Comparison of ENCODE assay signal across 13 cellular contexts in the genomic region with DNA sequence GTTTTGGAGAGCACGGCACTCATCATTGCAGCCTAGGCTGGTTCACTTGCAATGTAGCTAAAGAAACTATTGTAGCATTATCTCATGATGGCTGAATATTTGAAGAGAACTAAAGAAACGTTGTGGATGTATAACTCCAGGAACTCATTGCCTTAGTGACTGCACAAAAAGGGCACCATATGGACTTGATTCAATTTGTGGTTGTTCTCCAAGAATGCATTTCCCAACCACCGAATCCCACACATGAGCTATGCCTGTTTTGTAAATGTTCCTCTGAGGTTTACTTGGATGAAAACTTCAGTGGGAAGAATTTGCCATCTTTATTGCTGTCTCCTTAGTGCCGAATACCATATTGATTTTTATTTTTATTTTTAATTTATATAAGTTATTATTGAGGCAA. TPM values are rescaled to one million over a fixed set of nuclear protein-coding genes. Genes with fewer than 3 reads are reported as not detected.
"Had no signal": no experiment of that assay in that cellular context is flagged by ENCODE, and none has a peak within 500 bp of the region (broad histone marks: within the 10 kb centered on the region; RNA-seq: fewer than 3 reads in every experiment).

No MANE protein-coding gene starts in this region.

- H3K36me3 ChIP-seq: cardiac muscle cell, neutrophil, right atrium auricular region, transverse colon had no signal

- H3K4me1 Mint-ChIP-seq: naive thymus-derived CD8-positive, alpha-beta T cell; stimulated activated naive B cell treated with anti-CD40 and anti-IgM and Interleukin-4, amounts not matched to agents 10 μg/mL and 1 μg/mL and 100 μg/mL, for 72 hours had no signal

- H3K27me3 Mint-ChIP-seq: stimulated activated naive B cell treated with anti-CD40 and anti-IgM and Interleukin-4, amounts not matched to agents 10 μg/mL and 1 μg/mL and 100 μg/mL, for 72 hours had no signal

- H3K4me1 ChIP-seq: right atrium auricular region, transverse colon had no signal

- H3K27ac Mint-ChIP-seq: activated naive CD4-positive, alpha-beta T cell treated with anti-CD3 and anti-CD28 coated beads, Interleukin-2, amount 50 U/mL, for 72 hours; naive thymus-derived CD8-positive, alpha-beta T cell; stimulated activated naive B cell treated with anti-CD40 and anti-IgM and Interleukin-4, amounts not matched to agents 10 μg/mL and 1 μg/mL and 100 μg/mL, for 72 hours; T-helper 2 cell treated with Interferon-gamma antibody and Interleukin-4, amounts not matched to agents 5 μg/mL and 100 μg/mL, for 36 hours had no signal

- H3K27ac ChIP-seq: cardiac muscle cell, neutrophil, right atrium auricular region, transverse colon had no signal

- H3K27me3 ChIP-seq: cardiac muscle cell, neutrophil, right atrium auricular region, transverse colon had no signal

- ATAC-seq: activated naive CD4-positive, alpha-beta T cell treated with anti-CD3 and anti-CD28 coated beads, Interleukin-2, amount 50 U/mL, for 72 hours; naive thymus-derived CD8-positive, alpha-beta T cell; stimulated activated naive B cell treated with anti-CD40 and anti-IgM and Interleukin-4, amounts not matched to agents 10 μg/mL and 1 μg/mL and 100 μg/mL, for 72 hours had no signal

- H3K9me3 Mint-ChIP-seq: T-helper 2 cell treated with Interferon-gamma antibody and Interleukin-4, amounts not matched to agents 5 μg/mL and 100 μg/mL, for 36 hours had no signal

- H3K36me3 Mint-ChIP-seq: activated naive CD4-positive, alpha-beta T cell treated with anti-CD3 and anti-CD28 coated beads, Interleukin-2, amount 50 U/mL, for 72 hours; stimulated activated naive B cell treated with anti-CD40 and anti-IgM and Interleukin-4, amounts not matched to agents 10 μg/mL and 1 μg/mL and 100 μg/mL, for 72 hours had no signal

- DNase-seq: activated CD4-positive, alpha-beta T cell treated with anti-CD3 and anti-CD28 coated beads, Interleukin-2, amount 50 U/mL, for 1 hour; activated effector memory CD4-positive, alpha-beta T cell treated with Interleukin-2 at 50 U/mL for 16 hours; activated T-cell treated with anti-CD3 and anti-CD28 coated beads, Interleukin-2, amount 50 U/mL, for 1 hour; naive thymus-derived CD8-positive, alpha-beta T cell; posterior cingulate gyrus; stimulated activated naive B cell treated with anti-CD40 and anti-IgM and Interleukin-4, amounts not matched to agents 10 μg/mL and 1 μg/mL and 100 μg/mL, for 72 hours; substantia nigra; transverse colon had no signal

- H3K4me3 ChIP-seq: cardiac muscle cell, right atrium auricular region, transverse colon had no signal

- H3K4me3 Mint-ChIP-seq: naive thymus-derived CD8-positive, alpha-beta T cell; stimulated activated naive B cell treated with anti-CD40 and anti-IgM and Interleukin-4, amounts not matched to agents 10 μg/mL and 1 μg/mL and 100 μg/mL, for 72 hours; T-helper 2 cell treated with Interferon-gamma antibody and Interleukin-4, amounts not matched to agents 5 μg/mL and 100 μg/mL, for 36 hours had no signal

RNA-seq across cellular contexts. Expression of gene DOK6, which starts 43.5 kb away (rescaled TPM):
- total RNA-seq: activated naive CD4-positive, alpha-beta T cell treated with anti-CD3 and anti-CD28 coated beads, Interleukin-2, amount 50 U/mL, for 72 hours; naive thymus-derived CD8-positive, alpha-beta T cell had no signal
